In genomic region chr2:120859814-120860578, GRCh38 we compare ENCODE assay signal across 19 cellular contexts.
"Had no signal": no experiment of that assay in that cellular context is flagged by ENCODE, and none has a peak within 500 bp of the region (broad histone marks: within the 10 kb centered on the region; RNA-seq: fewer than 3 reads in every experiment).

No MANE protein-coding gene starts in this region.

- ATAC-seq: naive thymus-derived CD4-positive, alpha-beta T cell; pancreas; right cardiac atrium; stimulated activated effector memory CD8-positive, alpha-beta T cell treated with anti-CD3 and anti-CD28 coated beads, Interleukin-12 subunit alpha, Interleukin-12 subunit beta, amount 100 ng/mL, for 72 hours; stimulated activated naive CD8-positive, alpha-beta T cell treated with anti-CD3 and anti-CD28 coated beads, Interleukin-15, amount 100 ng/mL, for 72 hours; T-helper 17 cell had no signal

- H3K36me3 Mint-ChIP-seq: activated CD4-positive, alpha-beta memory T cell treated with anti-CD3 and anti-CD28 coated beads for 36 hours; activated naive CD4-positive, alpha-beta T cell treated with anti-CD3 and anti-CD28 coated beads, Interleukin-2, amount 10 ng/mL, durations not matched to agents 7 days and 5 days; naive thymus-derived CD4-positive, alpha-beta T cell; stimulated activated effector memory CD8-positive, alpha-beta T cell treated with anti-CD3 and anti-CD28 coated beads, Interleukin-12 subunit alpha, Interleukin-12 subunit beta, amount 100 ng/mL, for 72 hours had no signal

- H3K27me3 ChIP-seq: esophagus muscularis mucosa, pancreas, suprapubic skin, tibial nerve had no signal

- H3K27ac ChIP-seq: esophagus muscularis mucosa, pancreas, suprapubic skin, tibial nerve had no signal

- H3K27ac Mint-ChIP-seq: activated CD4-positive, alpha-beta memory T cell treated with anti-CD3 and anti-CD28 coated beads for 36 hours; activated naive CD4-positive, alpha-beta T cell treated with anti-CD3 and anti-CD28 coated beads, Interleukin-2, amount 10 ng/mL, durations not matched to agents 7 days and 5 days; naive thymus-derived CD4-positive, alpha-beta T cell; stimulated activated effector memory CD8-positive, alpha-beta T cell treated with anti-CD3 and anti-CD28 coated beads, Interleukin-12 subunit alpha, Interleukin-12 subunit beta, amount 100 ng/mL, for 72 hours; stimulated activated naive CD8-positive, alpha-beta T cell treated with anti-CD3 and anti-CD28 coated beads, Interleukin-15, amount 100 ng/mL, for 72 hours; T-helper 17 cell had no signal

- H3K36me3 ChIP-seq: esophagus muscularis mucosa, pancreas, suprapubic skin, tibial nerve had no signal

- H3K4me3 Mint-ChIP-seq: activated CD4-positive, alpha-beta memory T cell treated with anti-CD3 and anti-CD28 coated beads for 36 hours; activated naive CD4-positive, alpha-beta T cell treated with anti-CD3 and anti-CD28 coated beads, Interleukin-2, amount 10 ng/mL, durations not matched to agents 7 days and 5 days; naive thymus-derived CD4-positive, alpha-beta T cell; stimulated activated effector memory CD8-positive, alpha-beta T cell treated with anti-CD3 and anti-CD28 coated beads, Interleukin-12 subunit alpha, Interleukin-12 subunit beta, amount 100 ng/mL, for 72 hours; stimulated activated naive CD8-positive, alpha-beta T cell treated with anti-CD3 and anti-CD28 coated beads, Interleukin-15, amount 100 ng/mL, for 72 hours; T-helper 17 cell had no signal

- DNase-seq: activated CD4-positive, alpha-beta memory T cell treated with anti-CD3 and anti-CD28 coated beads for 36 hours; activated CD4-positive, alpha-beta T cell treated with anti-CD3 and anti-CD28 coated beads for 48 hours; activated CD4-positive, CD25-positive, alpha-beta regulatory T cell; activated naive CD4-positive, alpha-beta T cell treated with anti-CD3 and anti-CD28 coated beads, Interleukin-2, amount 10 ng/mL, durations not matched to agents 7 days and 5 days; activated T-cell treated with anti-CD3 and anti-CD28 coated beads, Interleukin-2, amount 50 U/mL, for 48 hours; amygdala; caudate nucleus; effector memory CD4-positive, alpha-beta T cell; naive thymus-derived CD4-positive, alpha-beta T cell; stimulated activated CD4-positive, alpha-beta T cell treated with anti-CD3 and anti-CD28 coated beads, Interleukin-2, amount 100 ng/mL, for 24 hours; stimulated activated naive CD8-positive, alpha-beta T cell treated with anti-CD3 and anti-CD28 coated beads, Interleukin-15, amount 100 ng/mL, for 72 hours; T-helper 17 cell had no signal

- H3K9me3 Mint-ChIP-seq: activated CD4-positive, alpha-beta memory T cell treated with anti-CD3 and anti-CD28 coated beads for 36 hours; activated naive CD4-positive, alpha-beta T cell treated with anti-CD3 and anti-CD28 coated beads, Interleukin-2, amount 10 ng/mL, durations not matched to agents 7 days and 5 days; naive thymus-derived CD4-positive, alpha-beta T cell; stimulated activated effector memory CD8-positive, alpha-beta T cell treated with anti-CD3 and anti-CD28 coated beads, Interleukin-12 subunit alpha, Interleukin-12 subunit beta, amount 100 ng/mL, for 72 hours; stimulated activated naive CD8-positive, alpha-beta T cell treated with anti-CD3 and anti-CD28 coated beads, Interleukin-15, amount 100 ng/mL, for 72 hours had no signal

- H3K4me1 ChIP-seq: pancreas had no signal

- H3K27me3 Mint-ChIP-seq: activated CD4-positive, alpha-beta memory T cell treated with anti-CD3 and anti-CD28 coated beads for 36 hours; stimulated activated naive CD8-positive, alpha-beta T cell treated with anti-CD3 and anti-CD28 coated beads, Interleukin-15, amount 100 ng/mL, for 72 hours had no signal

- H3K4me1 Mint-ChIP-seq: activated naive CD4-positive, alpha-beta T cell treated with anti-CD3 and anti-CD28 coated beads, Interleukin-2, amount 10 ng/mL, durations not matched to agents 7 days and 5 days; naive thymus-derived CD4-positive, alpha-beta T cell; stimulated activated effector memory CD8-positive, alpha-beta T cell treated with anti-CD3 and anti-CD28 coated beads, Interleukin-12 subunit alpha, Interleukin-12 subunit beta, amount 100 ng/mL, for 72 hours; stimulated activated naive CD8-positive, alpha-beta T cell treated with anti-CD3 and anti-CD28 coated beads, Interleukin-15, amount 100 ng/mL, for 72 hours; T-helper 17 cell had no signal

- H3K4me3 ChIP-seq: esophagus muscularis mucosa, pancreas, skin epidermis, suprapubic skin, tibial nerve had no signal

- H3K9me3 ChIP-seq: esophagus muscularis mucosa, pancreas, suprapubic skin, tibial nerve had no signal
